ENCODE assay signal across 10 cellular contexts in genomic region chr3:43759297-43759782, GRCh38.
DNase-seq lines count a peak whose midpoint lies in the region; ATAC-seq and TF ChIP-seq lines count a peak whose summit lies in the region.
"Had no signal": no experiment of that assay in that cellular context is flagged by ENCODE, and none has a peak within 500 bp of the region (broad histone marks: within the 10 kb centered on the region; RNA-seq: fewer than 3 reads in every experiment).

No MANE protein-coding gene starts in this region.

- H3K4me3 Mint-ChIP-seq in brain: no peak overlapping the region
- H3K4me3 Mint-ChIP-seq: activated B cell treated with CpG ODN at 0.5 μM for 24 hours; stimulated activated naive B cell treated with anti-CD40 and anti-IgM and Interleukin-4, amounts not matched to agents 10 μg/mL and 1 μg/mL and 100 μg/mL, for 72 hours had no signal

- H3K4me2 ChIP-seq in BLaER1 treated with 17β-estradiol and CSF1 and Interleukin-3, amounts not matched to agents 10 nM and 100 nM: peak overlapping the region in 10 of 11 experiments; percentile 6 to 49 (median 42); a peak in 19 of 22 replicates

- ATAC-seq in lung (ENCODE audit: insufficient read depth, low FRiP score) (no peak), HG03045 (IDR thresholded peaks at IDR 0.05; ENCODE audit: unreplicated experiment) (no peak), HG03095 (IDR thresholded peaks at IDR 0.05; ENCODE audit: unreplicated experiment) (no peak)

- no peaks in the 10 kb centered on the region for H3K27me3 ChIP-seq in BLaER1 treated with 17β-estradiol and CSF1 and Interleukin-3, amounts not matched to agents 10 nM and 100 nM
- no peaks in the 10 kb centered on the region for H3K27me3 ChIP-seq in lung (ENCODE audit: control insufficient read depth, insufficient read depth)

- peaks cover 42% of the 10 kb centered on the region for H3K27me3 Mint-ChIP-seq in brain
- H3K27me3 Mint-ChIP-seq: stimulated activated naive B cell treated with anti-CD40 and anti-IgM and Interleukin-4, amounts not matched to agents 10 μg/mL and 1 μg/mL and 100 μg/mL, for 72 hours had no signal

- 62 to 75% methylated on average over 6 of the region's 6 CpGs for WGBS in lung, 2 donors

- no peak overlapping the region for H3K27ac ChIP-seq in BLaER1 treated with 17β-estradiol and CSF1 and Interleukin-3, amounts not matched to agents 10 nM and 100 nM
- H3K27ac ChIP-seq in lung (ENCODE audit: low read depth in 1 of 2, low read length in 1 of 2): peak overlapping the region; percentile 3 to 82

- no peaks in the 10 kb centered on the region for H3K36me3 Mint-ChIP-seq in brain
- H3K36me3 Mint-ChIP-seq: stimulated activated naive B cell treated with anti-CD40 and anti-IgM and Interleukin-4, amounts not matched to agents 10 μg/mL and 1 μg/mL and 100 μg/mL, for 72 hours had no signal

- H3K4me1 ChIP-seq in BLaER1 treated with 17β-estradiol and CSF1 and Interleukin-3, amounts not matched to agents 10 nM and 100 nM: peaks cover 10 to 14% (median 13%) of the 10 kb centered on the region in 10 experiments; a peak in 16 of 20 replicates
- H3K4me1 ChIP-seq in lung (ENCODE audit: control insufficient read depth in 2 of 2, insufficient read depth in 2 of 2, low read length in 2 of 2): peaks cover 6 to 9% of the 10 kb centered on the region in 2 donors

- H3K9me3 Mint-ChIP-seq in brain: no peaks in the 10 kb centered on the region
- H3K9me3 Mint-ChIP-seq: activated B cell treated with CpG ODN at 0.5 μM for 24 hours; stimulated activated naive B cell treated with anti-CD40 and anti-IgM and Interleukin-4, amounts not matched to agents 10 μg/mL and 1 μg/mL and 100 μg/mL, for 72 hours had no signal

- H3K9ac ChIP-seq in BLaER1 treated with 17β-estradiol and CSF1 and Interleukin-3, amounts not matched to agents 10 nM and 100 nM: no peak overlapping the region

- peak; percentile 39 for DNase-seq in HT-29 (ENCODE audit: low spot score)
- DNase-seq in lung (ENCODE audit: low spot score): no peak
- no peak for DNase-seq in amygdala (lab: John Stamatoyannopoulos, UW)
- no peak for DNase-seq in KBM-7
- DNase-seq: activated B cell treated with CpG ODN at 0.5 μM for 24 hours; stimulated activated naive B cell treated with anti-CD40 and anti-IgM and Interleukin-4, amounts not matched to agents 10 μg/mL and 1 μg/mL and 100 μg/mL, for 72 hours had no signal

- TF ChIP-seq CTCF in brain (conservative IDR thresholded peaks at IDR 0.05): no peak
- TF ChIP-seq CTCF in lung (IDR thresholded peaks at IDR 0.05; ENCODE audit: control extremely low read depth, extremely low read depth): no peak

- H3K4me1 Mint-ChIP-seq in brain: peaks cover 24% of the 10 kb centered on the region
- H3K4me1 Mint-ChIP-seq: activated B cell treated with CpG ODN at 0.5 μM for 24 hours; stimulated activated naive B cell treated with anti-CD40 and anti-IgM and Interleukin-4, amounts not matched to agents 10 μg/mL and 1 μg/mL and 100 μg/mL, for 72 hours had no signal

- peak overlapping the region in 3 of 5 experiments; percentile 25 to 48 (median 46) for H3K27ac Mint-ChIP-seq in brain
- H3K27ac Mint-ChIP-seq: activated B cell treated with CpG ODN at 0.5 μM for 24 hours; stimulated activated naive B cell treated with anti-CD40 and anti-IgM and Interleukin-4, amounts not matched to agents 10 μg/mL and 1 μg/mL and 100 μg/mL, for 72 hours had no signal

- H3K4me3 ChIP-seq in BLaER1 treated with 17β-estradiol and CSF1 and Interleukin-3, amounts not matched to agents 10 nM and 100 nM: no peak overlapping the region
- H3K4me3 ChIP-seq in lung: no peak overlapping the region

- no peaks in the 10 kb centered on the region for H4K20me1 ChIP-seq in BLaER1 treated with 17β-estradiol and CSF1 and Interleukin-3, amounts not matched to agents 10 nM and 100 nM

- in situ Hi-C loops in KBM-7 (cut with MboI; ENCODE audit: low pct_unique_long_range_greater_than_20kb, low sequenced_read_pairs): no loop called here

- H3K9me3 ChIP-seq in BLaER1 treated with 17β-estradiol and CSF1 and Interleukin-3, amounts not matched to agents 10 nM and 100 nM (replicated peaks in 1 of 11): no peaks in the 10 kb centered on the region
- H3K9me3 ChIP-seq in lung (ENCODE audit: control insufficient read depth in 2 of 2, insufficient read depth in 1 of 2, low read length in 1 of 2): no peaks in the 10 kb centered on the region

- H3K36me3 ChIP-seq in BLaER1 treated with 17β-estradiol and CSF1 and Interleukin-3, amounts not matched to agents 10 nM and 100 nM: no peaks in the 10 kb centered on the region
- H3K36me3 ChIP-seq in lung (ENCODE audit: control insufficient read depth in 2 of 2, insufficient read depth in 2 of 2, low read length in 2 of 2): no peaks in the 10 kb centered on the region

Comparison
In these comparisons a context has a peak if more than half of its experiments do, and no peak if none do; other contexts are left out.
1. H3K27ac ChIP-seq: peak in lung (2 of 2); none in BLaER1 treated with 17β-estradiol and CSF1 and Interleukin-3, amounts not matched to agents 10 nM and 100 nM (0 of 11).